Comparison of ENCODE assay signal across 1 cellular context in genomic region chr16:119835-120234, GRCh38.
TF ChIP-seq lines count a peak whose summit lies in the region.

No MANE protein-coding gene starts in this region.

TF ChIP-seq in K562, 482 proteins besides CTCF, POLR2A, EP300 and RAD21 (continued from another document and continues in another):
- TF ChIP-seq ZNF280B (CRISPR knock-in tag; IDR thresholded peaks at IDR 0.05) (no peak), TBL1XR1 (IDR thresholded peaks at IDR 0.05; ENCODE audit: low read length in 2 of 2) (peak in 1 of 2 experiments; percentile 66; a peak in 2 of 4 replicates), MED1 (CRISPR knock-in tag; IDR thresholded peaks at IDR 0.05; ENCODE audit: borderline replicate concordance) (no peak), CBFA2T3 (IDR thresholded peaks at IDR 0.05) (peak; percentile 94), HOMEZ (CRISPR knock-in tag; IDR thresholded peaks at IDR 0.05) (0 out of 2 replicates have a peak, but pooled peaks have one; percentile 71), POLR3G (IDR thresholded peaks at IDR 0.05; ENCODE audit: extremely low read depth, insufficient read length, insufficient replicate concordance) (no peak), ZBTB26 (CRISPR knock-in tag; IDR thresholded peaks at IDR 0.05) (no peak), MTA2 (IDR thresholded peaks at IDR 0.05; ENCODE audit: low read depth) (peak; percentile 74), PTBP1 (IDR thresholded peaks at IDR 0.05; ENCODE audit: low read depth, low read length) (no peak), C11orf30 (IDR thresholded peaks at IDR 0.05; ENCODE audit: low read depth) (no peak), PYGO2 (tag; IDR thresholded peaks at IDR 0.05) (no peak), E2F5 (CRISPR knock-in tag; IDR thresholded peaks at IDR 0.05) (no peak), SAFB2 (IDR thresholded peaks at IDR 0.05; ENCODE audit: borderline replicate concordance, low read depth, low read length, severe bottlenecking) (no peak), TAL1 (IDR thresholded peaks at IDR 0.05) (peak; percentile 85), NCOR1 (IDR thresholded peaks at IDR 0.05) (peak; percentile 84), USF1 (CRISPR knock-in tag; IDR thresholded peaks at IDR 0.05) (peak; percentile 24; the same call in 1 of the 2 replicates), MAZ (CRISPR knock-in tag; conservative IDR thresholded peaks at IDR 0.05 in 1 of 2, IDR thresholded peaks at IDR 0.05 in 1 of 2) (0 out of 4 replicates have a peak, but pooled peaks of 1 of the 2 experiments have one; percentile 31), DMBX1 (CRISPR knock-in tag; IDR thresholded peaks at IDR 0.05; ENCODE audit: borderline replicate concordance) (peak; percentile 60; the same call in 1 of the 2 replicates), TOE1 (IDR thresholded peaks at IDR 0.05; ENCODE audit: borderline replicate concordance) (no peak), TOE1 (CRISPR knock-in tag; IDR thresholded peaks at IDR 0.05; ENCODE audit: borderline replicate concordance, low read depth) (no peak), FOXJ3 (CRISPR knock-in tag; IDR thresholded peaks at IDR 0.05) (no peak), VEZF1 (CRISPR knock-in tag; IDR thresholded peaks at IDR 0.05) (peak; percentile 64; the same call in 1 of the 2 replicates), HMGN3 (IDR thresholded peaks at IDR 0.05; ENCODE audit: borderline replicate concordance, extremely low read depth, insufficient read length, low read depth, low read length) (peak; percentile 41), ZBTB9 (CRISPR knock-in tag; IDR thresholded peaks at IDR 0.05) (0 out of 2 replicates have a peak, but pooled peaks have one; percentile 56), NFIC (IDR thresholded peaks at IDR 0.05) (peak; percentile 67), POLR2AphosphoS5 (IDR thresholded peaks at IDR 0.05; ENCODE audit: control insufficient read depth, insufficient read depth, low read depth, low read length) (peak; percentile 78; the same call in 1 of the 2 replicates), E2F8 (IDR thresholded peaks at IDR 0.05; ENCODE audit: low read depth, partially characterized antibody) (no peak), ATF4 (CRISPR knock-in tag; IDR thresholded peaks at IDR 0.05) (peak; percentile 25; the same call in 1 of the 2 replicates), HIVEP1 (CRISPR knock-in tag; IDR thresholded peaks at IDR 0.05) (no peak), CXXC5 (CRISPR knock-in tag; IDR thresholded peaks at IDR 0.05) (peak; percentile 64; the same call in 1 of the 2 replicates), SMARCE1 (IDR thresholded peaks at IDR 0.05) (peak; percentile 71), ZMIZ1 (IDR thresholded peaks at IDR 0.05; ENCODE audit: low read depth in 2 of 2, low read length in 2 of 2) (peak in 1 of 2 experiments; percentile 71; a peak in 1 of 4 replicates), SPI1 (IDR thresholded peaks at IDR 0.05; ENCODE audit: borderline replicate concordance, low read depth, low read length) (0 out of 2 replicates have a peak, but pooled peaks have one; percentile 0), TCF15 (CRISPR knock-in tag; IDR thresholded peaks at IDR 0.05) (peak; percentile 73; the same call in 1 of the 2 replicates), HDAC1 (IDR thresholded peaks at IDR 0.05) (peak in 1 of 2 experiments; percentile 49; a peak in 1 of 4 replicates), ZNF197 (CRISPR knock-in tag; IDR thresholded peaks at IDR 0.05; ENCODE audit: low read depth) (0 out of 2 replicates have a peak, but pooled peaks have one; percentile 74), UBTF (IDR thresholded peaks at IDR 0.05; ENCODE audit: borderline replicate concordance in 1 of 2, low read depth in 2 of 2, low read length in 2 of 2) (0 out of 4 replicates have a peak, but pooled peaks of 1 of the 2 experiments have one; percentile 31), ZNF444 (CRISPR knock-in tag; IDR thresholded peaks at IDR 0.05) (0 out of 2 replicates have a peak, but pooled peaks have one; percentile 7), ZNF707 (CRISPR knock-in tag; conservative IDR thresholded peaks at IDR 0.05) (no peak), CHD4 (IDR thresholded peaks at IDR 0.05; ENCODE audit: insufficient read depth, insufficient replicate concordance, low read depth, low read length, poor library complexity, severe bottlenecking) (peak; percentile 24)
